Comparison of ENCODE assay signal across 7 cellular contexts in genomic region chr6:45294065-45294701, GRCh38. TPM values are rescaled to one million over a fixed set of nuclear protein-coding genes. Genes with fewer than 3 reads are reported as not detected.
DNase-seq lines count a peak whose midpoint lies in the region; ATAC-seq, FAIRE-seq and TF ChIP-seq lines count a peak whose summit lies in the region.
"Not testable (repeated sequence)": the region's sequence is repeated elsewhere in the genome, so short reads cannot be mapped to it uniquely, and the experiment has no call there.

No MANE protein-coding gene starts in this region.

- H3K9me3 Mint-ChIP-seq in CD8-positive, alpha-beta T cell; T-cell: not testable (repeated sequence)
- peaks cover 13% of the 10 kb centered on the region for H3K9me3 Mint-ChIP-seq in activated CD4-positive, alpha-beta T cell treated with anti-CD3 and anti-CD28 coated beads, Interleukin-2, amount 10 ng/mL, durations not matched to agents 24 days and 14 days
- H3K9me3 Mint-ChIP-seq in activated T-helper 2 cell treated with anti-CD3 and anti-CD28 coated beads, Interferon-gamma antibody, Interleukin-2, Interleukin-4, amounts not matched to agents 10 μg/mL and 5 μg/mL and 100 μg/mL, durations not matched to agents 14 hours and 24 hours and 36 hours = peaks cover 20% of the 10 kb centered on the region

- H3K4me1 Mint-ChIP-seq in CD8-positive, alpha-beta T cell (ENCODE audit: low read depth) = peaks cover 38% of the 10 kb centered on the region
- peaks cover 35 to 44% (median 43%) of the 10 kb centered on the region in 3 donors for H3K4me1 Mint-ChIP-seq in T-cell
- H3K4me1 Mint-ChIP-seq in activated CD4-positive, alpha-beta T cell treated with anti-CD3 and anti-CD28 coated beads, Interleukin-2, amount 10 ng/mL, durations not matched to agents 24 days and 14 days = peaks cover 30% of the 10 kb centered on the region
- H3K4me1 Mint-ChIP-seq in activated T-helper 2 cell treated with anti-CD3 and anti-CD28 coated beads, Interferon-gamma antibody, Interleukin-2, Interleukin-4, amounts not matched to agents 10 μg/mL and 5 μg/mL and 100 μg/mL, durations not matched to agents 14 hours and 24 hours and 36 hours (ENCODE audit: low read depth) = peaks cover 37% of the 10 kb centered on the region

- peak overlapping the region; percentile 35 for H3K4me3 Mint-ChIP-seq in CD8-positive, alpha-beta T cell
- H3K4me3 Mint-ChIP-seq in T-cell = peak overlapping the region in 1 of 3 donors; percentile 31
- H3K4me3 Mint-ChIP-seq in activated CD4-positive, alpha-beta T cell treated with anti-CD3 and anti-CD28 coated beads, Interleukin-2, amount 10 ng/mL, durations not matched to agents 24 days and 14 days = peak overlapping the region; percentile 63
- H3K4me3 Mint-ChIP-seq in activated T-helper 2 cell treated with anti-CD3 and anti-CD28 coated beads, Interferon-gamma antibody, Interleukin-2, Interleukin-4, amounts not matched to agents 10 μg/mL and 5 μg/mL and 100 μg/mL, durations not matched to agents 14 hours and 24 hours and 36 hours (ENCODE audit: low read depth) = peak overlapping the region; percentile 35

- peak; percentile 87 for FAIRE-seq in H54 (lab: Jason Lieb, UNC)

- CTCF ChIA-PET in CD8-positive, alpha-beta T cell (lab: Charles Lee) = not testable (repeated sequence)
- CTCF ChIA-PET in T-cell (lab: Charles Lee) = interaction anchor here in 1 of 2 donors (0.6 kb wide), 1 partner anchor 15 kb away, joined by 3 read pairs; no protein-coding TSS in a partner anchor

- H3K27me3 ChIP-seq in CD8-positive, alpha-beta T cell (ENCODE audit: insufficient read depth, low read length) = not testable (repeated sequence)

- not testable (repeated sequence) for H3K36me3 ChIP-seq in CD8-positive, alpha-beta T cell (ENCODE audit: insufficient read depth, low read length)

- not testable (repeated sequence) for H3K27ac ChIP-seq in CD8-positive, alpha-beta T cell (ENCODE audit: low read depth, low read length)

- intact Hi-C loops in CD8-positive, alpha-beta T cell (cut with DNase I, micrococcal nuclease) = not testable (repeated sequence)
- intact Hi-C loops in activated CD4-positive, alpha-beta T cell treated with anti-CD3 and anti-CD28 coated beads, Interleukin-2, amount 10 ng/mL, durations not matched to agents 24 days and 14 days (cut with micrococcal nuclease) = loop anchor here (5.0 kb wide), 1 partner anchor 317 kb away; no protein-coding TSS in a partner anchor
- intact Hi-C loops in activated T-helper 2 cell treated with anti-CD3 and anti-CD28 coated beads, Interferon-gamma antibody, Interleukin-2, Interleukin-4, amounts not matched to agents 10 μg/mL and 5 μg/mL and 100 μg/mL, durations not matched to agents 14 hours and 24 hours and 36 hours (cut with micrococcal nuclease) = loop anchor here (10.0 kb wide), 1 partner anchor 89 kb away; no protein-coding TSS in a partner anchor

- H3K4me1 ChIP-seq in CD8-positive, alpha-beta T cell (ENCODE audit: insufficient read depth, low read length) = peaks cover 17% of the 10 kb centered on the region

- not testable (repeated sequence) for H3K9me3 ChIP-seq in CD8-positive, alpha-beta T cell (ENCODE audit: low read length)

- not testable (repeated sequence) for H3K27me3 Mint-ChIP-seq in CD8-positive, alpha-beta T cell (ENCODE audit: low read depth); T-cell; activated CD4-positive, alpha-beta T cell treated with anti-CD3 and anti-CD28 coated beads, Interleukin-2, amount 10 ng/mL, durations not matched to agents 24 days and 14 days; activated T-helper 2 cell treated with anti-CD3 and anti-CD28 coated beads, Interferon-gamma antibody, Interleukin-2, Interleukin-4, amounts not matched to agents 10 μg/mL and 5 μg/mL and 100 μg/mL, durations not matched to agents 14 hours and 24 hours and 36 hours (ENCODE audit: low read depth)

- DNase-seq in CD8-positive, alpha-beta T cell; H54 (ENCODE audit: insufficient read length, low spot score); T-cell; activated T-helper 2 cell treated with anti-CD3 and anti-CD28 coated beads, Interferon-gamma antibody, Interleukin-2, Interleukin-4, amounts not matched to agents 10 μg/mL and 5 μg/mL and 100 μg/mL, durations not matched to agents 14 hours and 24 hours and 36 hours (ENCODE audit: low spot score): not testable (repeated sequence)
- DNase-seq in MV-4-11 (lab: John Stamatoyannopoulos, UW) (peak; percentile 58), fibroblast of pulmonary artery (ENCODE audit: low read depth) (peak; percentile 31)
- DNase-seq in activated CD4-positive, alpha-beta T cell treated with anti-CD3 and anti-CD28 coated beads, Interleukin-2, amount 10 ng/mL, durations not matched to agents 24 days and 14 days = peak; percentile 74

- ATAC-seq in CD8-positive, alpha-beta T cell = not testable (repeated sequence)
- ATAC-seq in T-cell (replicated peaks in 1 of 4) = peak in 2 of 4 experiments; percentile 23 to 52

- not testable (repeated sequence) for H3K36me3 Mint-ChIP-seq in CD8-positive, alpha-beta T cell; T-cell
- peaks cover 26% of the 10 kb centered on the region for H3K36me3 Mint-ChIP-seq in activated CD4-positive, alpha-beta T cell treated with anti-CD3 and anti-CD28 coated beads, Interleukin-2, amount 10 ng/mL, durations not matched to agents 24 days and 14 days (ENCODE audit: low read depth)
- H3K36me3 Mint-ChIP-seq in activated T-helper 2 cell treated with anti-CD3 and anti-CD28 coated beads, Interferon-gamma antibody, Interleukin-2, Interleukin-4, amounts not matched to agents 10 μg/mL and 5 μg/mL and 100 μg/mL, durations not matched to agents 14 hours and 24 hours and 36 hours (ENCODE audit: low read depth) = peaks cover 42% of the 10 kb centered on the region

- peak overlapping the region; percentile 69 for H3K27ac Mint-ChIP-seq in CD8-positive, alpha-beta T cell
- peak overlapping the region; percentile 17 to 54 for H3K27ac Mint-ChIP-seq in T-cell
- H3K27ac Mint-ChIP-seq in activated CD4-positive, alpha-beta T cell treated with anti-CD3 and anti-CD28 coated beads, Interleukin-2, amount 10 ng/mL, durations not matched to agents 24 days and 14 days = peak overlapping the region; percentile 64
- H3K27ac Mint-ChIP-seq in activated T-helper 2 cell treated with anti-CD3 and anti-CD28 coated beads, Interferon-gamma antibody, Interleukin-2, Interleukin-4, amounts not matched to agents 10 μg/mL and 5 μg/mL and 100 μg/mL, durations not matched to agents 14 hours and 24 hours and 36 hours = peak overlapping the region; percentile 2

- not testable (repeated sequence) for TF ChIP-seq CTCF in CD8-positive, alpha-beta T cell (IDR thresholded peaks at IDR 0.05); fibroblast of pulmonary artery (IDR thresholded peaks at IDR 0.05; ENCODE audit: low read length, missing control alignments)

- TF ChIP-seq POLR2A in H54 (IDR thresholded peaks at IDR 0.05; ENCODE audit: low read depth, low read length) = not testable (repeated sequence)

- POLR2A ChIA-PET in CD8-positive, alpha-beta T cell (lab: Charles Lee) = interaction anchor here (0.7 to 1.1 kb wide), 2 partner anchors 16 to 84 kb away, joined by 3 read pairs; partner anchors contain the start of gene SUPT3H
- POLR2A ChIA-PET in T-cell (lab: Charles Lee) = interaction anchor here (0.6 to 0.7 kb wide), 3 partner anchors 11 to 1994 kb away, joined by 3 read pairs; no protein-coding TSS in a partner anchor

- not testable (repeated sequence) for H3K4me3 ChIP-seq in CD8-positive, alpha-beta T cell (ENCODE audit: low read depth, low read length); fibroblast of pulmonary artery (replicated peaks; ENCODE audit: low read depth, low read length)

RNA-seq across cellular contexts. Expression of gene RUNX2, which starts 33.9 kb away (rescaled TPM):
- 10 to 100 TPM; 11.7 to 13.8 TPM for total RNA-seq in CD8-positive, alpha-beta T cell
- 10 to 100 TPM; 14.4 to 31.8 (median 22.4) TPM for total RNA-seq in T-cell
- 17.1 and 18.3 TPM in 2 replicates for total RNA-seq in activated CD4-positive, alpha-beta T cell treated with anti-CD3 and anti-CD28 coated beads, Interleukin-2, amount 10 ng/mL, durations not matched to agents 24 days and 14 days
- 60.8 and 65.4 TPM in 2 replicates for total RNA-seq in activated T-helper 2 cell treated with anti-CD3 and anti-CD28 coated beads, Interferon-gamma antibody, Interleukin-2, Interleukin-4, amounts not matched to agents 10 μg/mL and 5 μg/mL and 100 μg/mL, durations not matched to agents 14 hours and 24 hours and 36 hours

Comparison
In these comparisons a context has a peak if more than half of its experiments do, and no peak if none do; other contexts are left out.
1. H3K27ac Mint-ChIP-seq: peak in every context shown above with its lines; median percentile 69 in CD8-positive, alpha-beta T cell; 64 in activated CD4-positive, alpha-beta T cell treated with anti-CD3 and anti-CD28 coated beads, Interleukin-2, amount 10 ng/mL, durations not matched to agents 24 days and 14 days; 36 in T-cell; 2 in activated T-helper 2 cell treated with anti-CD3 and anti-CD28 coated beads, Interferon-gamma antibody, Interleukin-2, Interleukin-4, amounts not matched to agents 10 μg/mL and 5 μg/mL and 100 μg/mL, durations not matched to agents 14 hours and 24 hours and 36 hours.